ENCODE assay signal across 1 cellular context in genomic region chr9:34376596-34377401, GRCh38.
TF ChIP-seq lines count a peak whose summit lies in the region.

Gene MYORG (minus strand): TSS chr9:34376898. CDS start chr9:34372943, 3,955 bp downstream.

TF ChIP-seq in K562, 482 proteins besides CTCF, POLR2A, EP300 and RAD21 (continued from another document):
- TF ChIP-seq SMAD4 (CRISPR knock-in tag; conservative IDR thresholded peaks at IDR 0.05) (peak; percentile 17; the same call in 1 of the 2 replicates), RBM15 (IDR thresholded peaks at IDR 0.05; ENCODE audit: insufficient read depth, low read length) (no peak), ZBTB7A (IDR thresholded peaks at IDR 0.05; ENCODE audit: borderline replicate concordance, control insufficient read depth, low read depth, low read length) (peak; percentile 83; the same call in 1 of the 2 replicates), SAFB2 (IDR thresholded peaks at IDR 0.05; ENCODE audit: borderline replicate concordance, low read depth, low read length, severe bottlenecking) (no peak), BHLHE40 (IDR thresholded peaks at IDR 0.05; ENCODE audit: low read length) (no peak), MAX (CRISPR knock-in tag; IDR thresholded peaks at IDR 0.05) (no peak), CBX3 (IDR thresholded peaks at IDR 0.05; ENCODE audit: borderline replicate concordance in 1 of 2, low read length in 2 of 2) (0 out of 3 replicates have a peak, but pooled peaks of 1 of the 2 experiments have one; percentile 15), EP400 (IDR thresholded peaks at IDR 0.05) (no peak), GABPB1 (CRISPR knock-in tag; IDR thresholded peaks at IDR 0.05) (peak; percentile 46), ESRRB (CRISPR knock-in tag; IDR thresholded peaks at IDR 0.05; ENCODE audit: borderline replicate concordance) (no peak), ZFX (CRISPR knock-in tag; IDR thresholded peaks at IDR 0.05) (peak; percentile 41; the same call in 1 of the 2 replicates), KLF1 (tag; IDR thresholded peaks at IDR 0.05) (0 out of 2 replicates have a peak, but pooled peaks have one; percentile 62), MAZ (CRISPR knock-in tag; conservative IDR thresholded peaks at IDR 0.05 in 1 of 2, IDR thresholded peaks at IDR 0.05 in 1 of 2) (peak; percentile 89 to 95), CREM (IDR thresholded peaks at IDR 0.05; ENCODE audit: low read depth) (0 out of 2 replicates have a peak, but pooled peaks have one; percentile 37), SP1 (CRISPR knock-in tag; IDR thresholded peaks at IDR 0.05) (peak; percentile 90), PRDM10 (IDR thresholded peaks at IDR 0.05; ENCODE audit: partially characterized antibody) (peak; percentile 79), GABPA (tag; conservative IDR thresholded peaks at IDR 0.05; ENCODE audit: low read depth) (peak; percentile 23; the same call in 1 of the 2 replicates), JUND (IDR thresholded peaks at IDR 0.05; ENCODE audit: borderline replicate concordance, low read depth, low read length) (0 out of 2 replicates have a peak, but pooled peaks have one; percentile 2), JUND (tag; IDR thresholded peaks at IDR 0.05; ENCODE audit: borderline replicate concordance, low read depth, low read length) (no peak; the same call in 2 of the 3 replicates), ATF1 (CRISPR knock-in tag; IDR thresholded peaks at IDR 0.05) (no peak), ATF1 (tag; IDR thresholded peaks at IDR 0.05) (peak; percentile 65), POLR2G (IDR thresholded peaks at IDR 0.05; ENCODE audit: low read depth, low read length) (peak; percentile 72), TEAD1 (CRISPR knock-in tag; IDR thresholded peaks at IDR 0.05) (peak in 1 of 2 experiments; percentile 62; a peak in 1 of 4 replicates), E2F6 (IDR thresholded peaks at IDR 0.05; ENCODE audit: borderline replicate concordance in 1 of 2, extremely low read depth in 1 of 2, insufficient read depth in 1 of 2, insufficient read length in 1 of 2, low read depth in 1 of 2, low read length in 1 of 2, poor library complexity in 1 of 2, severe bottlenecking in 1 of 2) (peak in 1 of 2 experiments; percentile 20), ARID4B (CRISPR knock-in tag; IDR thresholded peaks at IDR 0.05) (peak; percentile 31; the same call in 1 of the 2 replicates), HCFC1 (IDR thresholded peaks at IDR 0.05; ENCODE audit: low read depth, low read length) (peak; percentile 93), MBD1 (CRISPR knock-in tag; IDR thresholded peaks at IDR 0.05) (no peak), NRF1 (conservative IDR thresholded peaks at IDR 0.05 in 1 of 2, IDR thresholded peaks at IDR 0.05 in 1 of 2) (peak; percentile 84 to 87), SIX5 (IDR thresholded peaks at IDR 0.05; ENCODE audit: borderline replicate concordance in 1 of 2, insufficient read depth in 1 of 2, low read depth in 1 of 2, low read length in 2 of 2) (peak; percentile 75 to 79; a peak in 3 of 4 replicates), TBP (optimal IDR thresholded peaks at IDR 0.05; ENCODE audit: low read depth, low read length) (peak; percentile 18), NR2C1 (IDR thresholded peaks at IDR 0.05) (peak; percentile 66), NR2C1 (tag; IDR thresholded peaks at IDR 0.05) (peak; percentile 88), MEF2D (tag; conservative IDR thresholded peaks at IDR 0.05; ENCODE audit: low read depth) (no peak), CHD2 (IDR thresholded peaks at IDR 0.05; ENCODE audit: low read depth, low read length) (no peak), HEY1 (CRISPR knock-in tag; IDR thresholded peaks at IDR 0.05; ENCODE audit: borderline replicate concordance) (no peak), RBM39 (optimal IDR thresholded peaks at IDR 0.05; ENCODE audit: low read depth, low read length) (no peak), ETS1 (conservative IDR thresholded peaks at IDR 0.05; ENCODE audit: control insufficient read depth, low read depth, low read length) (peak; percentile 81; the same call in 1 of the 2 replicates), TCF7 (IDR thresholded peaks at IDR 0.05; ENCODE audit: borderline replicate concordance) (no peak), ESRRA (IDR thresholded peaks at IDR 0.05; ENCODE audit: borderline replicate concordance, low read depth) (peak; percentile 75; the same call in 1 of the 2 replicates), MNT (conservative IDR thresholded peaks at IDR 0.05) (peak in 1 of 2 experiments; percentile 44; a peak in 2 of 4 replicates), PHF8 (IDR thresholded peaks at IDR 0.05; ENCODE audit: borderline replicate concordance, low read length) (peak; percentile 14; the same call in 1 of the 2 replicates), UBTF (IDR thresholded peaks at IDR 0.05; ENCODE audit: borderline replicate concordance in 1 of 2, low read depth in 2 of 2, low read length in 2 of 2) (0 out of 4 replicates have a peak, but pooled peaks of 1 of the 2 experiments have one; percentile 37), TFAP4 (CRISPR knock-in tag; IDR thresholded peaks at IDR 0.05; ENCODE audit: borderline replicate concordance) (peak; percentile 90)
